In the genomic region with DNA sequence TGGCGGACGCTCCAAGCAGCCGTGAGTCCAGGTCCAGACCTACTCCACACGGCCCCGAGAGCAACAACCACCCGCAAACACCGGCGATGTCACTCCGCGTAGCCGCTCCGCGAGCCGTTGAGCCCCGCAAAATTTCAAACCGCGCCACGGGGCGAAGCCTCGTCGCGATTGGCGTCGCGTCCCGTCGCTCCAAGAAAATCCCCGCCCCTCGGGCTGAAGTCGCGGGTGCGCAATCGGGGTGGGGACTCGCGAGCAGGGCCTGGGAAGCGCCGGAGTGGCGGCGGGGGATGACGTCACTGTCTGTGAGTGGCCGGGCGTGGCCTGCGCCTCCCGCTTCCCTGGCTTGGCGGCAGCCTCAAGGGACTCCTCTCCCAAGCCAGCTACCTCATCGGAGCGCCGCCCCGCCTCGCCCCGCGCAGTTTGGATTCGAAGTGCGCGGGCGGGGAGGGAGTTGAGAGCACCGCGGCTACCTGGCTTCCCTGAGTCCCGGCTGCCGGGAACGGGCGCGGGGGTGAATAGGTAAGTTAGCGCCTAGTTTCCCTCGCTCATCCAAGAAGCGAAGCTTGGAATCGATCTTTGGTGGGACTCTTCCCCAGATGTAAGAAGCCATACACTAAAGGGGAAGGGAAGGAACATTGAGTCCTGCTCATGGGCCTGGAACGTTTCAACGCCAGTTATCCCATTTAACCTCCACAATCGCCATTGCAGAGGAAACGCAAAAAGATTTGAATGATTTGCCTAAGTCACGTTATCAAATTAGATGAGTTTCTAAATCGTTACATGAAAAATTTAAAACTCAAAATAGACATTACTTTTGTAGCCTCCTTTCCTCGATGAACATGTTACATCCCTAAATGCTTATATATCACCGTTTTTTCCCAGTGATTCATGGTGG, we compare ENCODE assay signal across 8 cellular contexts. TPM values are rescaled to one million over a fixed set of nuclear protein-coding genes. Genes with fewer than 3 reads are reported as not detected.
DNase-seq lines count a peak whose midpoint lies in the region; TF ChIP-seq lines count a peak whose summit lies in the region.

A gene with protein sequence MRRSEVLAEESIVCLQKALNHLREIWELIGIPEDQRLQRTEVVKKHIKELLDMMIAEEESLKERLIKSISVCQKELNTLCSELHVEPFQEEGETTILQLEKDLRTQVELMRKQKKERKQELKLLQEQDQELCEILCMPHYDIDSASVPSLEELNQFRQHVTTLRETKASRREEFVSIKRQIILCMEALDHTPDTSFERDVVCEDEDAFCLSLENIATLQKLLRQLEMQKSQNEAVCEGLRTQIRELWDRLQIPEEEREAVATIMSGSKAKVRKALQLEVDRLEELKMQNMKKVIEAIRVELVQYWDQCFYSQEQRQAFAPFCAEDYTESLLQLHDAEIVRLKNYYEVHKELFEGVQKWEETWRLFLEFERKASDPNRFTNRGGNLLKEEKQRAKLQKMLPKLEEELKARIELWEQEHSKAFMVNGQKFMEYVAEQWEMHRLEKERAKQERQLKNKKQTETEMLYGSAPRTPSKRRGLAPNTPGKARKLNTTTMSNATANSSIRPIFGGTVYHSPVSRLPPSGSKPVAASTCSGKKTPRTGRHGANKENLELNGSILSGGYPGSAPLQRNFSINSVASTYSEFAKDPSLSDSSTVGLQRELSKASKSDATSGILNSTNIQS (minus strand): TSS at position 119 of the 895 bp plus-strand sequence. CDS start 118 bp downstream, at position 1.

- CTCF ChIA-PET in activated CD8-positive, alpha-beta memory T cell treated with anti-CD3 and anti-CD28 coated beads for 36 hours (lab: Charles Lee), result interaction anchor here (0.6 to 1.3 kb wide), 2 partner anchors 28 to 109 kb away, joined by 3 read pairs; a partner anchor contains a TSS

- H3K4me3 ChIP-seq in effector memory CD4-positive, alpha-beta T cell (ENCODE audit: insufficient read depth, low read depth, low read length, poor library complexity, severe bottlenecking), result peak within 1 kb of the TSS; percentile 97

- peak; percentile 96 for DNase-seq in CMK (ENCODE audit: low read depth)
- DNase-seq in GM20000 (ENCODE audit: low spot score), result peak; percentile 99
- peak; percentile 100 for DNase-seq in HT-29 (ENCODE audit: low spot score)
- peak; percentile 97 to 99 for DNase-seq in NOMO-1 (lab: John Stamatoyannopoulos, UW; ENCODE audit: unreplicated experiment in 2 of 2)
- DNase-seq in effector memory CD4-positive, alpha-beta T cell, result peak; percentile 97
- peak; percentile 98 for DNase-seq in medulla oblongata (ENCODE audit: extremely low spot score)
- DNase-seq in stimulated activated CD8-positive, alpha-beta memory T cell treated with anti-CD3 and anti-CD28 coated beads, Interleukin-12 subunit alpha, Interleukin-12 subunit beta, amount 100 ng/mL, for 1 hour (ENCODE audit: low read depth), result peak; percentile 97

- H3K4me1 ChIP-seq in effector memory CD4-positive, alpha-beta T cell (ENCODE audit: control insufficient read depth, insufficient read depth, low read length, poor library complexity, severe bottlenecking), result peaks cover 4% of the 10 kb centered on the region

- no peaks in the 10 kb centered on the region for H3K27me3 ChIP-seq in effector memory CD4-positive, alpha-beta T cell (replicated peaks; ENCODE audit: control insufficient read depth, insufficient read depth, low read length, poor library complexity, severe bottlenecking)

- peaks cover 23% of the 10 kb centered on the region for H3K36me3 ChIP-seq in effector memory CD4-positive, alpha-beta T cell (ENCODE audit: control insufficient read depth, insufficient read depth, low read length)

- TF ChIP-seq CTCF in GM20000 (IDR thresholded peaks at IDR 0.05; ENCODE audit: extremely low read depth, missing control alignments), result no peak

- no peaks in the 10 kb centered on the region for H3K9me3 ChIP-seq in effector memory CD4-positive, alpha-beta T cell (ENCODE audit: control insufficient read depth, low read length)

- POLR2A ChIA-PET in activated CD8-positive, alpha-beta memory T cell treated with anti-CD3 and anti-CD28 coated beads for 36 hours (lab: Charles Lee), result interaction anchor here (0.8 kb wide), 1 partner anchor 40 kb away, joined by 3 read pairs; a partner anchor contains a TSS

- peak within 1 kb of the TSS; percentile 76 for H3K27ac ChIP-seq in effector memory CD4-positive, alpha-beta T cell (ENCODE audit: insufficient read depth, low read length, poor library complexity, severe bottlenecking)

RNA-seq across cellular contexts. Expression of the gene that starts here (rescaled TPM):
- 228 and 230 TPM in 2 replicates for total RNA-seq in HT-29 (2014; rRNA removed; shearing (Covaris generic))
- 10 to 100 TPM; 90.4 to 93.0 TPM for total RNA-seq in activated CD8-positive, alpha-beta memory T cell treated with anti-CD3 and anti-CD28 coated beads for 36 hours

Comparison
In these comparisons a context has a peak if more than half of its experiments do, and no peak if none do; other contexts are left out.
1. Peak in every context shown above with its lines: DNase-seq, H3K4me3 ChIP-seq and H3K27ac ChIP-seq.